In genomic region chr4:78058591-78059523, GRCh38 we compare ENCODE assay signal across 8 cellular contexts. TPM values are rescaled to one million over a fixed set of nuclear protein-coding genes. Genes with fewer than 3 reads are reported as not detected.
DNase-seq lines count a peak whose midpoint lies in the region; ATAC-seq and TF ChIP-seq lines count a peak whose summit lies in the region.

No MANE protein-coding gene starts in this region.

- peak; percentile 53 for DNase-seq in Daoy (ENCODE audit: low read depth)
- peak; percentile 33 for DNase-seq in LHCN-M2 (ENCODE audit: low read depth)
- peak; percentile 15 for DNase-seq in activated CD4-positive, alpha-beta memory T cell treated with anti-CD3 and anti-CD28 coated beads for 36 hours
- peak; percentile 18 for DNase-seq in fibroblast of the conjunctiva (ENCODE audit: low read depth)
- DNase-seq in nephron progenitor cell = peak; percentile 67
- no peak for DNase-seq in DMS114 treated with DMSO at 0.1 percent for 48 hours (lab: John Stamatoyannopoulos, UW; ENCODE audit: unreplicated experiment)

- intact Hi-C loops in activated CD4-positive, alpha-beta memory T cell treated with anti-CD3 and anti-CD28 coated beads for 36 hours (cut with micrococcal nuclease) = loop anchor here (2.0 to 10.0 kb wide), 4 partner anchors 102 to 806 kb away; partner anchors contain the start of gene BMP2K

- H3K4me1 Mint-ChIP-seq in activated CD4-positive, alpha-beta memory T cell treated with anti-CD3 and anti-CD28 coated beads for 36 hours (ENCODE audit: low read depth) = peaks cover 19% of the 10 kb centered on the region
- peaks cover 33% of the 10 kb centered on the region for H3K4me1 Mint-ChIP-seq in nephron progenitor cell

- no peaks in the 10 kb centered on the region for H3K9me3 Mint-ChIP-seq in activated CD4-positive, alpha-beta memory T cell treated with anti-CD3 and anti-CD28 coated beads for 36 hours
- H3K9me3 Mint-ChIP-seq in nephron progenitor cell = no peaks in the 10 kb centered on the region

- ATAC-seq in HG02759 (IDR thresholded peaks at IDR 0.05; ENCODE audit: unreplicated experiment) (no peak), HG03097 (IDR thresholded peaks at IDR 0.05; ENCODE audit: low FRiP score, unreplicated experiment) (no peak)

- CTCF ChIA-PET in activated CD4-positive, alpha-beta memory T cell treated with anti-CD3 and anti-CD28 coated beads for 36 hours (lab: Charles Lee) = interaction anchor here (0.7 to 2.4 kb wide), 11 partner anchors 10 to 561 kb away, joined by 3 to 14 read pairs (median 4); no protein-coding TSS in a partner anchor

- no peak overlapping the region for H3K27ac Mint-ChIP-seq in activated CD4-positive, alpha-beta memory T cell treated with anti-CD3 and anti-CD28 coated beads for 36 hours
- H3K27ac Mint-ChIP-seq in nephron progenitor cell = peak overlapping the region; percentile 74

- TF ChIP-seq CTCF in nephron progenitor cell (IDR thresholded peaks at IDR 0.05) = no peak

- POLR2A ChIA-PET in activated CD4-positive, alpha-beta memory T cell treated with anti-CD3 and anti-CD28 coated beads for 36 hours (lab: Charles Lee) = interaction anchor here (0.5 to 0.6 kb wide), 2 partner anchors 25 to 233 kb away, joined by 3 read pairs; no protein-coding TSS in a partner anchor

- peak overlapping the region; percentile 53 for H3K4me3 Mint-ChIP-seq in activated CD4-positive, alpha-beta memory T cell treated with anti-CD3 and anti-CD28 coated beads for 36 hours
- peak overlapping the region; percentile 98 for H3K4me3 Mint-ChIP-seq in nephron progenitor cell

- peaks cover 2% of the 10 kb centered on the region for H3K36me3 Mint-ChIP-seq in activated CD4-positive, alpha-beta memory T cell treated with anti-CD3 and anti-CD28 coated beads for 36 hours
- no peaks in the 10 kb centered on the region for H3K36me3 Mint-ChIP-seq in nephron progenitor cell (ENCODE audit: low read depth)

- H3K27me3 Mint-ChIP-seq in activated CD4-positive, alpha-beta memory T cell treated with anti-CD3 and anti-CD28 coated beads for 36 hours = peaks cover 56% of the 10 kb centered on the region
- H3K27me3 Mint-ChIP-seq in nephron progenitor cell (ENCODE audit: low read depth, poor library complexity) = no peaks in the 10 kb centered on the region

RNA-seq across cellular contexts. Expression of gene FRAS1, which starts 1.7 kb away (rescaled TPM):
- 0.48 and 1.9 TPM in 2 replicates for total RNA-seq in Daoy (2014; rRNA removed; shearing (Covaris generic))
- total RNA-seq in LHCN-M2 (2014; rRNA removed) = 1.9 and 3.0 TPM in 2 replicates
- polyA plus RNA-seq in LHCN-M2 (2012) = 4.8 TPM
- not detected for total RNA-seq in activated CD4-positive, alpha-beta memory T cell treated with anti-CD3 and anti-CD28 coated beads for 36 hours
